ENCODE assay signal across 1 cellular context in genomic region chr21:29649370-29649963, GRCh38.
A peak's percentile ranks its signal among the peaks of the same experiment; 100 is the strongest.
TF ChIP-seq lines count a peak whose summit lies in the region.

No MANE protein-coding gene starts in this region.

TF ChIP-seq in K562, 482 proteins besides CTCF, POLR2A, EP300 and RAD21 (continued from another document and continues in another):
- TF ChIP-seq CUX1 (CRISPR knock-in tag; IDR thresholded peaks at IDR 0.05) (peak; percentile 2; the same call in 1 of the 2 replicates), HMG20B (CRISPR knock-in tag; IDR thresholded peaks at IDR 0.05) (no peak), FOXA3 (CRISPR knock-in tag; conservative IDR thresholded peaks at IDR 0.05 in 1 of 2, IDR thresholded peaks at IDR 0.05 in 1 of 2) (peak; percentile 29 to 80; a peak in 3 of 4 replicates), PHB (CRISPR knock-in tag; IDR thresholded peaks at IDR 0.05) (no peak), TEAD1 (CRISPR knock-in tag; IDR thresholded peaks at IDR 0.05) (peak in 1 of 2 experiments; percentile 77; a peak in 2 of 4 replicates), HDAC2 (IDR thresholded peaks at IDR 0.05) (peak; percentile 68; the same call in 1 of the 2 replicates), FOXP1 (CRISPR knock-in tag; IDR thresholded peaks at IDR 0.05) (no peak), FOXJ3 (CRISPR knock-in tag; IDR thresholded peaks at IDR 0.05) (no peak), DPF2 (IDR thresholded peaks at IDR 0.05) (peak; percentile 94), CXXC5 (CRISPR knock-in tag; IDR thresholded peaks at IDR 0.05) (peak; percentile 94), GATA2 (CRISPR knock-in tag; IDR thresholded peaks at IDR 0.05) (peak; percentile 95), CBFA2T2 (conservative IDR thresholded peaks at IDR 0.05) (no peak), DACH1 (IDR thresholded peaks at IDR 0.05; ENCODE audit: partially characterized antibody) (no peak), ZNF589 (CRISPR knock-in tag; IDR thresholded peaks at IDR 0.05; ENCODE audit: low read depth) (peak; percentile 80), SOX6 (IDR thresholded peaks at IDR 0.05) (peak; percentile 95), EWSR1 (IDR thresholded peaks at IDR 0.05; ENCODE audit: borderline replicate concordance, low read depth, partially characterized antibody) (no peak), CHD2 (IDR thresholded peaks at IDR 0.05; ENCODE audit: low read depth, low read length) (no peak), SPI1 (IDR thresholded peaks at IDR 0.05; ENCODE audit: borderline replicate concordance, low read depth, low read length) (peak; percentile 73; the same call in 1 of the 2 replicates), PURB (CRISPR knock-in tag; IDR thresholded peaks at IDR 0.05; ENCODE audit: low read depth) (no peak), ZBTB8A (IDR thresholded peaks at IDR 0.05; ENCODE audit: partially characterized antibody) (no peak), OTX1 (CRISPR knock-in tag; IDR thresholded peaks at IDR 0.05) (peak; percentile 85; the same call in 1 of the 2 replicates), ZNF263 (CRISPR knock-in tag; IDR thresholded peaks at IDR 0.05; ENCODE audit: borderline replicate concordance) (no peak), SRSF9 (IDR thresholded peaks at IDR 0.05; ENCODE audit: borderline replicate concordance, low read depth, low read length) (no peak), PHF21A (IDR thresholded peaks at IDR 0.05; ENCODE audit: borderline replicate concordance, low read depth) (no peak), CLOCK (CRISPR knock-in tag; IDR thresholded peaks at IDR 0.05; ENCODE audit: borderline replicate concordance) (0 out of 2 replicates have a peak, but pooled peaks have one; percentile 20), NR1H2 (CRISPR knock-in tag; IDR thresholded peaks at IDR 0.05) (no peak), POU5F1 (IDR thresholded peaks at IDR 0.05; ENCODE audit: borderline replicate concordance, low read depth, low read length, partially characterized antibody) (no peak), FIP1L1 (IDR thresholded peaks at IDR 0.05; ENCODE audit: low read depth, low read length, poor library complexity, severe bottlenecking) (no peak), ZNF197 (CRISPR knock-in tag; IDR thresholded peaks at IDR 0.05; ENCODE audit: low read depth) (no peak), POLR2G (IDR thresholded peaks at IDR 0.05; ENCODE audit: low read depth, low read length) (no peak), ZNF778 (CRISPR knock-in tag; IDR thresholded peaks at IDR 0.05) (no peak), ZFP30 (CRISPR knock-in tag; IDR thresholded peaks at IDR 0.05; ENCODE audit: borderline replicate concordance) (no peak)
- TF ChIP-seq, protein P1, sequence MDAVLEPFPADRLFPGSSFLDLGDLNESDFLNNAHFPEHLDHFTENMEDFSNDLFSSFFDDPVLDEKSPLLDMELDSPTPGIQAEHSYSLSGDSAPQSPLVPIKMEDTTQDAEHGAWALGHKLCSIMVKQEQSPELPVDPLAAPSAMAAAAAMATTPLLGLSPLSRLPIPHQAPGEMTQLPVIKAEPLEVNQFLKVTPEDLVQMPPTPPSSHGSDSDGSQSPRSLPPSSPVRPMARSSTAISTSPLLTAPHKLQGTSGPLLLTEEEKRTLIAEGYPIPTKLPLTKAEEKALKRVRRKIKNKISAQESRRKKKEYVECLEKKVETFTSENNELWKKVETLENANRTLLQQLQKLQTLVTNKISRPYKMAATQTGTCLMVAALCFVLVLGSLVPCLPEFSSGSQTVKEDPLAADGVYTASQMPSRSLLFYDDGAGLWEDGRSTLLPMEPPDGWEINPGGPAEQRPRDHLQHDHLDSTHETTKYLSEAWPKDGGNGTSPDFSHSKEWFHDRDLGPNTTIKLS (IDR thresholded peaks at IDR 0.05; ENCODE audit: borderline replicate concordance, low read depth): no peak
- TF ChIP-seq, protein P2, sequence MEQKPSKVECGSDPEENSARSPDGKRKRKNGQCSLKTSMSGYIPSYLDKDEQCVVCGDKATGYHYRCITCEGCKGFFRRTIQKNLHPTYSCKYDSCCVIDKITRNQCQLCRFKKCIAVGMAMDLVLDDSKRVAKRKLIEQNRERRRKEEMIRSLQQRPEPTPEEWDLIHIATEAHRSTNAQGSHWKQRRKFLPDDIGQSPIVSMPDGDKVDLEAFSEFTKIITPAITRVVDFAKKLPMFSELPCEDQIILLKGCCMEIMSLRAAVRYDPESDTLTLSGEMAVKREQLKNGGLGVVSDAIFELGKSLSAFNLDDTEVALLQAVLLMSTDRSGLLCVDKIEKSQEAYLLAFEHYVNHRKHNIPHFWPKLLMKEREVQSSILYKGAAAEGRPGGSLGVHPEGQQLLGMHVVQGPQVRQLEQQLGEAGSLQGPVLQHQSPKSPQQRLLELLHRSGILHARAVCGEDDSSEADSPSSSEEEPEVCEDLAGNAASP (IDR thresholded peaks at IDR 0.05): no peak
- TF ChIP-seq, protein P3, sequence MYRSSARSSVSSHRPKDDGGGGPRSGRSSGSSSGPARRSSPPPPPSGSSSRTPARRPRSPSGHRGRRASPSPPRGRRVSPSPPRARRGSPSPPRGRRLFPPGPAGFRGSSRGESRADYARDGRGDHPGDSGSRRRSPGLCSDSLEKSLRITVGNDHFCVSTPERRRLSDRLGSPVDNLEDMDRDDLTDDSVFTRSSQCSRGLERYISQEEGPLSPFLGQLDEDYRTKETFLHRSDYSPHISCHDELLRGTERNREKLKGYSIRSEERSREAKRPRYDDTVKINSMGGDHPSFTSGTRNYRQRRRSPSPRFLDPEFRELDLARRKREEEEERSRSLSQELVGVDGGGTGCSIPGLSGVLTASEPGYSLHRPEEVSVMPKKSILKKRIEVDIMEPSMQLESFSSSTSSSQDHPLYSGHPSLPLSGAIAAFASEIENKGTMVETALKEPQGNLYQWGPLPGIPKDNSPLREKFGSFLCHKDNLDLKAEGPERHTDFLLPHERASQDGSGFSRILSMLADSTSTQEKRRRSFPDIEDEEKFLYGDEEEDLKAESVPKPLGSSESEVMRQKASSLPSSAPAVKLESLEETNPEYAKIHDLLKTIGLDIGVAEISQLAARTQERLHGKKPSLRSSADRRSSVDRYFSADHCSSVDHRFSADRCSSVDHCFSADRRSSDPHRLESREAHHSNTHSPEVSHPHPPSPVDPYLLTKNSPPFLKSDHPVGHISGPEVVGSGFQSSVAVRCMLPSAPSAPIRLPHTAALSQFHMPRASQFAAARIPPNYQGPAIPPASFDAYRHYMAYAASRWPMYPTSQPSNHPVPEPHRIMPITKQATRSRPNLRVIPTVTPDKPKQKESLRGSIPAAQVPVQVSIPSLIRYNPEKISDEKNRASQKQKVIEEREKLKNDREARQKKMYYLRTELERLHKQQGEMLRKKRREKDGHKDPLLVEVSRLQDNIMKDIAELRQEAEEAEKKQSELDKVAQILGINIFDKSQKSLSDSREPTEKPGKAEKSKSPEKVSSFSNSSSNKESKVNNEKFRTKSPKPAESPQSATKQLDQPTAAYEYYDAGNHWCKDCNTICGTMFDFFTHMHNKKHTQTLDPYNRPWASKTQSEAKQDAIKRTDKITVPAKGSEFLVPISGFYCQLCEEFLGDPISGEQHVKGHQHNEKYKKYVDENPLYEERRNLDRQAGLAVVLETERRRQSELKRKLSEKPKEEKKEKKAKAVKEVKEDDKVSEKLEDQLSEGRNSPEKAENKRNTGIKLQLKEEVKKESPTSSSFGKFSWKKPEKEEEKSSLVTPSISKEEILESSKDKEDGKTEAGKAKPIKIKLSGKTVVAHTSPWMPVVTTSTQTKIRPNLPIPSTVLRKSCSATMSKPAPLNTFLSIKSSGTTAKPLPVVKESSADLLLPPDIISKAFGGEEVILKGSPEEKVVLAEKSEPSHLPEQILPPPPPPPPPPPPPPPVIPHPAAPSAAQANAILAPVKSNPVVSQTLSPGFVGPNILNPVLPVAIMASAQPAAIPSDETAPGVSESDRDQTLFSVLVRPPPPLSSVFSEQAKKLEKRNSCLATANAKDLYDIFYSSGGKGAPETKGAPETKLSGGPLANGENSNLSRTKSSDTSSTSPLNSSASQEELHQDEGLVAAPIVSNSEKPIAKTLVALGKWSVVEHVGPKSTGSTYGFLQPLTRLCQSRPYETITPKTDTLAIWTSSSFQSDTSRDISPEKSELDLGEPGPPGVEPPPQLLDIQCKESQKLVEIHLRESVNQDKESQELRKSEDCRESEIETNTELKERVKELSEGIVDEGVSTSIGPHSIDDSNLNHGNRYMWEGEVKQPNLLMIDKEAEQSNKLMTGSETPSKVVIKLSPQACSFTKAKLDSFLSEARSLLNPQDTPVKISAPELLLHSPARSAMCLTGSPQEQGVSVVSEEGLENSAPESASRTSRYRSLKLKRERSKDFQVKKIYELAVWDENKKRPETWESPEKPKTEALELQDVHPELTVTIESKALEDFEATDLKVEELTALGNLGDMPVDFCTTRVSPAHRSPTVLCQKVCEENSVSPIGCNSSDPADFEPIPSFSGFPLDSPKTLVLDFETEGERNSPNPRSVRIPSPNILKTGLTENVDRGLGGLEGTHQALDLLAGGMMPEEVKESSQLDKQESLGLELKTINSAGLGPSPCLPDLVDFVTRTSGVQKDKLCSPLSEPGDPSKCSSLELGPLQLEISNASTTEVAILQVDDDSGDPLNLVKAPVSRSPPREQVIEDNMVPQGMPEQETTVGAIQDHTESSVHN (IDR thresholded peaks at IDR 0.05; ENCODE audit: borderline replicate concordance in 1 of 2, low read depth in 1 of 2): no peak
- TF ChIP-seq, protein P4, sequence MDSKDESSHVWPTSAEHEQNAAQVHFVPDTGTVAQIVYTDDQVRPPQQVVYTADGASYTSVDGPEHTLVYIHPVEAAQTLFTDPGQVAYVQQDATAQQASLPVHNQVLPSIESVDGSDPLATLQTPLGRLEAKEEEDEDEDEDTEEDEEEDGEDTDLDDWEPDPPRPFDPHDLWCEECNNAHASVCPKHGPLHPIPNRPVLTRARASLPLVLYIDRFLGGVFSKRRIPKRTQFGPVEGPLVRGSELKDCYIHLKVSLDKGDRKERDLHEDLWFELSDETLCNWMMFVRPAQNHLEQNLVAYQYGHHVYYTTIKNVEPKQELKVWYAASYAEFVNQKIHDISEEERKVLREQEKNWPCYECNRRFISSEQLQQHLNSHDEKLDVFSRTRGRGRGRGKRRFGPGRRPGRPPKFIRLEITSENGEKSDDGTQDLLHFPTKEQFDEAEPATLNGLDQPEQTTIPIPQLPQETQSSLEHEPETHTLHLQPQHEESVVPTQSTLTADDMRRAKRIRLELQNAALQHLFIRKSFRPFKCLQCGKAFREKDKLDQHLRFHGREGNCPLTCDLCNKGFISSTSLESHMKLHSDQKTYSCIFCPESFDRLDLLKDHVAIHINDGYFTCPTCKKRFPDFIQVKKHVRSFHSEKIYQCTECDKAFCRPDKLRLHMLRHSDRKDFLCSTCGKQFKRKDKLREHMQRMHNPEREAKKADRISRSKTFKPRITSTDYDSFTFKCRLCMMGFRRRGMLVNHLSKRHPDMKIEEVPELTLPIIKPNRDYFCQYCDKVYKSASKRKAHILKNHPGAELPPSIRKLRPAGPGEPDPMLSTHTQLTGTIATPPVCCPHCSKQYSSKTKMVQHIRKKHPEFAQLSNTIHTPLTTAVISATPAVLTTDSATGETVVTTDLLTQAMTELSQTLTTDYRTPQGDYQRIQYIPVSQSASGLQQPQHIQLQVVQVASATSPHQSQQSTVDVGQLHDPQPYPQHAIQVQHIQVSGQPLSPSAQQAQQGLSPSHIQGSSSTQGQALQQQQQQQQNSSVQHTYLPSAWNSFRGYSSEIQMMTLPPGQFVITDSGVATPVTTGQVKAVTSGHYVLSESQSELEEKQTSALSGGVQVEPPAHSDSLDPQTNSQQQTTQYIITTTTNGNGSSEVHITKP (IDR thresholded peaks at IDR 0.05; ENCODE audit: partially characterized antibody): no peak
